ENCODE assay signal across 13 cellular contexts in the genomic region with DNA sequence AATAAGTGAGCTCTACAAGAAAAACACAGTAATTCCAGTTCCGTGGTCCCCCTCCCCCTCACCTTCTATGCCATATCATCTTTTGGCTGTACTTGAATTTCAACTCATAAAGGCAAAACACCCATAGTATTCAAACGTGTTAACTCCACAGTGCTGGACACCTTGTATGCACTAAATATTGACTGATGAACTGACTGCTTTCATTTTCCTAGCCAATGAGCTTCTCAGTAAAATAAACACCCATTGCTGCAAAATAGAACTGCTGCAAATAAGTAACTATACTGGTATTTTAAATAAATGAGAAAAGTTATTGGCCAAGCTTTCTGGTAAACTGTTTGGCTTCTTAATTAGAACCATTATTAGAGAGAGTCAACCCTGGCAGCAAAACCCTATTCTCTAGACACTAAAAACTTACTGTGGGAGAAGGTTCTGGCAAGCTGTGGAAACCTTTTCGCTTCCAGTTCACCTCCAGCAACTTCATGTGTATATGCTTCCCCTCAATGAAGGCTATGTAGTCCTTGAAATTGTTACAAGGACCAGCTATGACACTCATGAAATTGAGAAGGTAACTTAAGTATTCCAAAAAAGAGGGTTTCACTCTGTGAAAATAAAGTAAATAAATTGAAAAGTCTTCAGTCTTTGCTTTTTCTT.
DNase-seq lines count a peak whose midpoint lies in the region; ATAC-seq, FAIRE-seq and TF ChIP-seq lines count a peak whose summit lies in the region.
"Had no signal": no experiment of that assay in that cellular context is flagged by ENCODE, and none has a peak within 500 bp of the region (broad histone marks: within the 10 kb centered on the region; RNA-seq: fewer than 3 reads in every experiment).

No MANE protein-coding gene starts in this region.

- H3K9me3 Mint-ChIP-seq in activated T-cell treated with anti-CD3 and anti-CD28 coated beads, Interleukin-2, amount 50 U/mL, for 72 hours, result no peaks in the 10 kb centered on the region
- H3K9me3 Mint-ChIP-seq in nephron progenitor cell (peaks cover 6% of the 10 kb centered on the region), type B pancreatic cell (no peaks in the 10 kb centered on the region)
- no peaks in the 10 kb centered on the region for H3K9me3 Mint-ChIP-seq in CD8-positive, alpha-beta memory T cell
- H3K9me3 Mint-ChIP-seq: T-helper 2 cell treated with Interferon-gamma antibody and Interleukin-4, amounts not matched to agents 5 μg/mL and 100 μg/mL, for 36 hours had no signal

- peaks cover 0 to 2% of the 10 kb centered on the region in 2 donors for H3K36me3 Mint-ChIP-seq in activated T-cell treated with anti-CD3 and anti-CD28 coated beads, Interleukin-2, amount 50 U/mL, for 72 hours (ENCODE audit: insufficient read depth in 2 of 2)
- peaks cover 33% of the 10 kb centered on the region for H3K36me3 Mint-ChIP-seq in nephron progenitor cell (ENCODE audit: low read depth)
- peaks cover 22% of the 10 kb centered on the region for H3K36me3 Mint-ChIP-seq in type B pancreatic cell
- H3K36me3 Mint-ChIP-seq in CD8-positive, alpha-beta memory T cell, result peaks cover 2 to 52% (median 3%) of the 10 kb centered on the region in 3 donors

- H3K27ac Mint-ChIP-seq in activated T-cell treated with anti-CD3 and anti-CD28 coated beads, Interleukin-2, amount 50 U/mL, for 72 hours, result peak overlapping the region; percentile 11
- H3K27ac Mint-ChIP-seq in nephron progenitor cell, result no peak overlapping the region
- H3K27ac Mint-ChIP-seq in type B pancreatic cell, result peak overlapping the region; percentile 57
- H3K27ac Mint-ChIP-seq in CD8-positive, alpha-beta memory T cell, result no peak overlapping the region

- peak overlapping the region; percentile 9; the same call in 1 of the 2 replicates for H3K4me3 ChIP-seq in SK-N-MC
- no peak overlapping the region for H3K4me3 ChIP-seq in CD8-positive, alpha-beta memory T cell (ENCODE audit: low read length)
- H3K4me3 ChIP-seq: ovary had no signal

- H3K27ac ChIP-seq in SK-N-MC, result no peak overlapping the region
- no peak overlapping the region for H3K27ac ChIP-seq in CD8-positive, alpha-beta memory T cell (ENCODE audit: low read depth, low read length)
- H3K27ac ChIP-seq: epithelial cell of prostate had no signal

- H3K36me3 ChIP-seq in SK-N-MC (ENCODE audit: insufficient read depth, low read length), result no peaks in the 10 kb centered on the region
- no peaks in the 10 kb centered on the region for H3K36me3 ChIP-seq in CD8-positive, alpha-beta memory T cell (ENCODE audit: insufficient read depth, low read length)
- H3K36me3 ChIP-seq: ovary had no signal

- CTCF ChIA-PET in CD8-positive, alpha-beta memory T cell (lab: Charles Lee), result interaction anchor here (0.8 to 1.8 kb wide), 14 partner anchors 8 to 404 kb away, joined by 3 to 10 read pairs (median 4); no protein-coding TSS in a partner anchor

- no peaks in the 10 kb centered on the region for H3K4me1 ChIP-seq in CD8-positive, alpha-beta memory T cell (ENCODE audit: insufficient read depth, low read length)

- no peak overlapping the region for H3K4me3 Mint-ChIP-seq in activated T-cell treated with anti-CD3 and anti-CD28 coated beads, Interleukin-2, amount 50 U/mL, for 72 hours
- H3K4me3 Mint-ChIP-seq in nephron progenitor cell, result peak overlapping the region; percentile 18
- H3K4me3 Mint-ChIP-seq in type B pancreatic cell, result peak overlapping the region; percentile 35
- no peak overlapping the region for H3K4me3 Mint-ChIP-seq in CD8-positive, alpha-beta memory T cell
- H3K4me3 Mint-ChIP-seq: T-helper 2 cell treated with Interferon-gamma antibody and Interleukin-4, amounts not matched to agents 5 μg/mL and 100 μg/mL, for 36 hours had no signal

- POLR2A ChIA-PET in CD8-positive, alpha-beta memory T cell (lab: Charles Lee), result no interaction called here

- no peaks in the 10 kb centered on the region for H3K27me3 Mint-ChIP-seq in activated T-cell treated with anti-CD3 and anti-CD28 coated beads, Interleukin-2, amount 50 U/mL, for 72 hours (ENCODE audit: low read depth)
- H3K27me3 Mint-ChIP-seq in nephron progenitor cell (ENCODE audit: low read depth, poor library complexity) (no peaks in the 10 kb centered on the region), type B pancreatic cell (no peaks in the 10 kb centered on the region)
- no peaks in the 10 kb centered on the region for H3K27me3 Mint-ChIP-seq in CD8-positive, alpha-beta memory T cell

- no peak overlapping the region for H3K9ac ChIP-seq in SK-N-MC (ENCODE audit: insufficient read length)

- H3K4me1 Mint-ChIP-seq in activated T-cell treated with anti-CD3 and anti-CD28 coated beads, Interleukin-2, amount 50 U/mL, for 72 hours (ENCODE audit: low read depth), result peaks cover 5% of the 10 kb centered on the region
- peaks cover 73% of the 10 kb centered on the region for H3K4me1 Mint-ChIP-seq in nephron progenitor cell
- peaks cover 15% of the 10 kb centered on the region for H3K4me1 Mint-ChIP-seq in type B pancreatic cell (ENCODE audit: unreplicated experiment)
- H3K4me1 Mint-ChIP-seq in CD8-positive, alpha-beta memory T cell, result peaks cover 5 to 7% (median 5%) of the 10 kb centered on the region in 3 donors

- TF ChIP-seq CTCF in nephron progenitor cell (IDR thresholded peaks at IDR 0.05) (no peak), type B pancreatic cell (conservative IDR thresholded peaks at IDR 0.05) (no peak)

- no peak for DNase-seq in activated T-cell treated with anti-CD3 and anti-CD28 coated beads, Interleukin-2, amount 50 U/mL, for 72 hours
- no peak for DNase-seq in activated T-cell treated with anti-CD3 and anti-CD28 coated beads, Interleukin-2, amount 50 U/mL, for 1 hour
- DNase-seq in SK-N-MC (ENCODE audit: low read depth, low spot score) (no peak), nephron progenitor cell (no peak), type B pancreatic cell (ENCODE audit: extremely low spot score, unreplicated experiment) (no peak), urothelium cell line (ENCODE audit: low spot score) (no peak)
- no peak for DNase-seq in CD8-positive, alpha-beta memory T cell
- DNase-seq: SIG-M5 had no signal

- H3K27me3 ChIP-seq in CD8-positive, alpha-beta memory T cell (ENCODE audit: insufficient read depth, low read length, poor library complexity, severe bottlenecking), result no peaks in the 10 kb centered on the region
- H3K27me3 ChIP-seq: ovary had no signal

- ATAC-seq in activated T-cell treated with anti-CD3 and anti-CD28 coated beads, Interleukin-2, amount 50 U/mL, for 72 hours (replicated peaks in 1 of 2), result no peak
- ATAC-seq in HG03025 (IDR thresholded peaks at IDR 0.05; ENCODE audit: low FRiP score, unreplicated experiment), result no peak

- FAIRE-seq in urothelium cell line (lab: Jason Lieb, UNC), result no peak
- FAIRE-seq: small intestine had no signal

- no peaks in the 10 kb centered on the region for H3K9me3 ChIP-seq in SK-N-MC (ENCODE audit: low read depth, low read length)
- H3K9me3 ChIP-seq in CD8-positive, alpha-beta memory T cell (ENCODE audit: low read length), result no peaks in the 10 kb centered on the region
- H3K9me3 ChIP-seq: ovary had no signal

Comparison
In these comparisons a context has a peak if more than half of its experiments do, and no peak if none do; other contexts are left out.
1. H3K27ac Mint-ChIP-seq: peak in activated T-cell treated with anti-CD3 and anti-CD28 coated beads, Interleukin-2, amount 50 U/mL, for 72 hours (single experiment) and type B pancreatic cell (single experiment); none in nephron progenitor cell (single experiment) and CD8-positive, alpha-beta memory T cell (0 of 8).
2. H3K4me3 Mint-ChIP-seq: peak in nephron progenitor cell (single experiment) and type B pancreatic cell (single experiment); none in activated T-cell treated with anti-CD3 and anti-CD28 coated beads, Interleukin-2, amount 50 U/mL, for 72 hours (0 of 2) and CD8-positive, alpha-beta memory T cell (0 of 7).